In genomic region chr1:148317288-148317985, GRCh38 we compare ENCODE assay signal across 1 cellular context.
TF ChIP-seq lines count a peak whose summit lies in the region.

No MANE protein-coding gene starts in this region.

TF ChIP-seq in SK-N-SH, 30 proteins besides CTCF, POLR2A, EP300 and RAD21 (continued from another document):
- TF ChIP-seq, protein P1, sequence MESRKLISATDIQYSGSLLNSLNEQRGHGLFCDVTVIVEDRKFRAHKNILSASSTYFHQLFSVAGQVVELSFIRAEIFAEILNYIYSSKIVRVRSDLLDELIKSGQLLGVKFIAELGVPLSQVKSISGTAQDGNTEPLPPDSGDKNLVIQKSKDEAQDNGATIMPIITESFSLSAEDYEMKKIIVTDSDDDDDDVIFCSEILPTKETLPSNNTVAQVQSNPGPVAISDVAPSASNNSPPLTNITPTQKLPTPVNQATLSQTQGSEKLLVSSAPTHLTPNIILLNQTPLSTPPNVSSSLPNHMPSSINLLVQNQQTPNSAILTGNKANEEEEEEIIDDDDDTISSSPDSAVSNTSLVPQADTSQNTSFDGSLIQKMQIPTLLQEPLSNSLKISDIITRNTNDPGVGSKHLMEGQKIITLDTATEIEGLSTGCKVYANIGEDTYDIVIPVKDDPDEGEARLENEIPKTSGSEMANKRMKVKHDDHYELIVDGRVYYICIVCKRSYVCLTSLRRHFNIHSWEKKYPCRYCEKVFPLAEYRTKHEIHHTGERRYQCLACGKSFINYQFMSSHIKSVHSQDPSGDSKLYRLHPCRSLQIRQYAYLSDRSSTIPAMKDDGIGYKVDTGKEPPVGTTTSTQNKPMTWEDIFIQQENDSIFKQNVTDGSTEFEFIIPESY (IDR thresholded peaks at IDR 0.05; ENCODE audit: borderline replicate concordance, low read depth): no peak
- TF ChIP-seq TCF12 (IDR thresholded peaks at IDR 0.05) (no peak), RCOR1 (IDR thresholded peaks at IDR 0.05; ENCODE audit: low read length) (no peak)
TF ChIP-seq in SK-N-SH: peak in this region for 0.
